Comparison of ENCODE assay signal across 18 cellular contexts in genomic region chr5:71564884-71565283, GRCh38.
"Had no signal": no experiment of that assay in that cellular context is flagged by ENCODE, and none has a peak within 500 bp of the region (broad histone marks: within the 10 kb centered on the region; RNA-seq: fewer than 3 reads in every experiment).

No MANE protein-coding gene starts in this region.

- H3K27me3 ChIP-seq: colonic mucosa, neutrophil, sigmoid colon, thyroid gland had no signal

- DNase-seq: activated CD4-positive, alpha-beta memory T cell treated with anti-CD3 and anti-CD28 coated beads for 36 hours; activated CD4-positive, alpha-beta T cell treated with anti-CD3 and anti-CD28 coated beads for 4 hours; activated naive CD4-positive, alpha-beta T cell; activated T-cell treated with anti-CD3 and anti-CD28 coated beads for 4 hours; anterior cingulate cortex; colonic mucosa; left cardiac atrium; mesendoderm; natural killer cell; sigmoid colon; stimulated activated CD4-positive, alpha-beta T cell treated with anti-CD3 and anti-CD28 coated beads, Interleukin-4, amount 100 ng/mL, for 24 hours; thyroid gland had no signal

- H3K4me1 ChIP-seq: colonic mucosa, parathyroid adenoma, sigmoid colon, thyroid gland had no signal

- H3K36me3 ChIP-seq: colonic mucosa had no signal

- ATAC-seq: activated T-helper 17 cell treated with anti-CD3 and anti-CD28 coated beads, Interleukin-2, amount 50 U/mL, for 72 hours; left cardiac atrium; natural killer cell; stimulated activated effector memory CD8-positive, alpha-beta T cell treated with anti-CD3 and anti-CD28 coated beads, Interleukin-12 subunit alpha, Interleukin-12 subunit beta, amount 100 ng/mL, for 72 hours; WTC11 had no signal

- H3K9ac ChIP-seq: parathyroid adenoma had no signal

- H3K27ac ChIP-seq: colonic mucosa, neutrophil, parathyroid adenoma, sigmoid colon, thyroid gland had no signal

- H3K4me3 ChIP-seq: colonic mucosa, sigmoid colon, thyroid gland had no signal

- H3K9me3 ChIP-seq: colonic mucosa, neutrophil, sigmoid colon, thyroid gland had no signal

- FAIRE-seq: endometrium had no signal
